In the genomic region with DNA sequence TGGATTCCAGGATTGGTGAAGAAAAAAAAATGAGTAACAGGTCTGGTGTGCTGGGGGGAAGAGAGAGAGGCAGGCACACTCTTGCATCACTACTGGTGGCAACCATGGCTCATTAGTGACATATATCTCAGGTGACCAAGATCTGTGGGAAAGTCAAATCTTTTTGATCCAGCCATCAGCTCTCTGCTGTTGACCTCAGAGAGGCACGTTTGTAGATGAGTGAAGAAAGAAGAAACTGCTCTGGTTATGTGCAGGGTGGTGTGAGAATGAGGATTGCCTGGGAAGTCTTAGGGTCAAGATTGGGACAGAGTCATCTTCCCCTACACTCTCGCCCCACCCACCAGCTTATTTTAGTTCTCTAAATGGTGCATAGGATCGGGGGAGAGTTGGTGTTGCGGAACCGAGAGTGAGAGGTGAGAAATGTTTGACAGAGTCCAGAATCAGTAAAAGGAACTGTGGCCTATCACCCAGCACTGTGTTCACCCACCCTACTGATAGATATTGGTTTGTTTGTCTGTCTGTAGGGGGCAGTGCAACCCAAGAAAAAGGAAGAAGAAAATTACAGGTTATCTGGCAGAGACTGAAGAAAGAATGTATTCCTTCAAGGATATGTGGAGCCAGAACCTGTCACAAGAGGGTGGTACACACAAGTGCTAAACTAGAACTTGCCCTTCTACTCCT, we compare ENCODE assay signal across 8 cellular contexts. TPM values are rescaled to one million over a fixed set of nuclear protein-coding genes. Genes with fewer than 3 reads are reported as not detected.
DNase-seq lines count a peak whose midpoint lies in the region; ATAC-seq and TF ChIP-seq lines count a peak whose summit lies in the region.

No MANE protein-coding gene starts in this region.

- TF ChIP-seq CTCF in WERI-Rb-1 (IDR thresholded peaks at IDR 0.05; ENCODE audit: low read depth, low read length) (peak; percentile 28; the same call in 1 of the 2 replicates), fibroblast of villous mesenchyme (IDR thresholded peaks at IDR 0.05; ENCODE audit: insufficient read depth, low read depth, low read length) (peak; percentile 63), omental fat pad (IDR thresholded peaks at IDR 0.05) (no peak)

- no peak overlapping the region for H3K27ac ChIP-seq in WERI-Rb-1

- ATAC-seq in GM19023 (IDR thresholded peaks at IDR 0.05; ENCODE audit: unreplicated experiment) (peak; percentile 96), HG03060 (IDR thresholded peaks at IDR 0.05; ENCODE audit: low read depth, unreplicated experiment) (peak; percentile 99), omental fat pad (ENCODE audit: low FRiP score) (peak; percentile 73)

- H3K36me3 ChIP-seq in WERI-Rb-1, result no peaks in the 10 kb centered on the region

- peaks cover 39% of the 10 kb centered on the region for H3K27me3 ChIP-seq in WERI-Rb-1 (ENCODE audit: insufficient read depth, low read depth, severe bottlenecking)

- peak; percentile 16 for DNase-seq in DMS79 (lab: John Stamatoyannopoulos, UW)
- peak; percentile 27 for DNase-seq in NCI-H2107 treated with DMSO at 0.1 percent for 48 hours (lab: John Stamatoyannopoulos, UW; ENCODE audit: unreplicated experiment)
- peak; percentile 27 for DNase-seq in WERI-Rb-1
- peak; percentile 77 for DNase-seq in fibroblast of villous mesenchyme (ENCODE audit: low read depth)
- DNase-seq in omental fat pad (ENCODE audit: low spot score), result no peak
- no peak for DNase-seq in activated effector memory CD4-positive, alpha-beta T cell treated with Interleukin-2 at 50 U/mL for 16 hours

- H3K9me3 ChIP-seq in WERI-Rb-1 (ENCODE audit: severe bottlenecking), result no peaks in the 10 kb centered on the region

- H3K4me3 ChIP-seq in WERI-Rb-1 (ENCODE audit: low read depth, low read length) (no peak overlapping the region), fibroblast of villous mesenchyme (ENCODE audit: low read depth, low read length) (no peak overlapping the region)

RNA-seq across cellular contexts. Expression of a gene that starts 21.9 kb away (rescaled TPM):
- total RNA-seq in fibroblast of villous mesenchyme (26.1 and 38.4 TPM in 2 replicates), omental fat pad (10 to 100 TPM; 13.3 to 20.7 (median 19.2) TPM)

RNA-seq across cellular contexts. Expression of a gene that starts 27.1 kb away (rescaled TPM):
- total RNA-seq in fibroblast of villous mesenchyme (42.8 and 65.6 TPM in 2 replicates), omental fat pad (10 to 100 TPM; 33.7 to 51.2 (median 48.7) TPM)

RNA-seq across cellular contexts. Expression of a gene that starts 45.5 kb away (rescaled TPM):
- total RNA-seq in fibroblast of villous mesenchyme (32.5 and 41.9 TPM in 2 replicates), omental fat pad (10 to 100 TPM; 13.7 to 60.2 (median 36.7) TPM)

Comparison
In these comparisons a context has a peak if more than half of its experiments do, and no peak if none do; other contexts are left out.
1. DNase-seq: peak in DMS79 (single experiment), NCI-H2107 treated with DMSO at 0.1 percent for 48 hours (single experiment), WERI-Rb-1 (single experiment) and fibroblast of villous mesenchyme (single experiment); none in omental fat pad (single experiment) and activated effector memory CD4-positive, alpha-beta T cell treated with Interleukin-2 at 50 U/mL for 16 hours (single experiment).
2. CTCF ChIP-seq: peak in WERI-Rb-1 (single experiment) and fibroblast of villous mesenchyme (single experiment); none in omental fat pad (0 of 3).
3. Peak in every context shown above with its lines, with median percentiles within 50 percentile points of each other: ATAC-seq.